In the genomic region with DNA sequence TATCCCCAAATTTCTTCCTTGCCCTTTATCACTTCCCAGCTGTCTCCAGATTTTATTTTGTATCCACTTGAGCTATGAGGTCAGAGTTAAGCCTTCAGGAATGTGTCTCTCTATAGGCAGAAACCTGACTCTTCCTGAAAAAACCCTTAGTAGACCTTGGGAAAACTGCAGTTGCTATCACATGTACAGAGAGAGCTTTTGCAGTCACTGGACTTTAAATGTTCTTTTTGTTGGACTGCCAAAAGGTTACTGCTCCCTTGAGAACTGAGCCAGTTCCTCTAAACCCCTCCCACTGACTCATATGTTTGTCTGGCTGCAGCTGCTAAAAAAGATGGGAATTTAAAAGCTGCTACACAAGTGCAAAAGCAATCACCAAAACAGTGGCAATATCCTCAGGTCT, we compare ENCODE assay signal across 8 cellular contexts.
DNase-seq lines count a peak whose midpoint lies in the region; FAIRE-seq and TF ChIP-seq lines count a peak whose summit lies in the region.

No MANE protein-coding gene starts in this region.

- no peak overlapping the region for H2AFZ ChIP-seq in MM.1S (ENCODE audit: low read length)

- H3K36me3 ChIP-seq in kidney (ENCODE audit: control insufficient read depth in 1 of 2, insufficient read depth in 2 of 2, low read length in 2 of 2), result no peaks in the 10 kb centered on the region
- no peaks in the 10 kb centered on the region for H3K36me3 ChIP-seq in MM.1S (replicated peaks; ENCODE audit: insufficient read depth, low read length)

- H3K27ac ChIP-seq in kidney (ENCODE audit: low read depth in 2 of 2, low read length in 2 of 2) (peak overlapping the region in 1 of 2 donors; percentile 54), temporal lobe (ENCODE audit: low read depth, low read length) (peak overlapping the region; percentile 62), MM.1S (ENCODE audit: low read length) (no peak overlapping the region)

- TF ChIP-seq CTCF in kidney (IDR thresholded peaks at IDR 0.05; ENCODE audit: borderline replicate concordance, extremely low read depth, insufficient read depth) (no peak), MM.1S (IDR thresholded peaks at IDR 0.05; ENCODE audit: low read length) (no peak)

- H3K9me2 ChIP-seq in MM.1S (replicated peaks; ENCODE audit: insufficient read depth, low read length), result no peaks in the 10 kb centered on the region

- peak; percentile 66 for FAIRE-seq in kidney (lab: Jason Lieb, UNC)

- H3K9me3 ChIP-seq in kidney (ENCODE audit: control insufficient read depth in 1 of 2, low read length in 2 of 2) (no peaks in the 10 kb centered on the region), MM.1S (replicated peaks; ENCODE audit: insufficient read depth, low read length) (no peaks in the 10 kb centered on the region)

- no peak overlapping the region for H3K9ac ChIP-seq in kidney (ENCODE audit: low read length in 2 of 2)
- no peak overlapping the region for H3K9ac ChIP-seq in MM.1S (ENCODE audit: low read length)

- no peak overlapping the region for H3K4me2 ChIP-seq in MM.1S (ENCODE audit: low read depth, low read length)

- H3K79me2 ChIP-seq in MM.1S (ENCODE audit: low read length), result no peaks in the 10 kb centered on the region

- H3K4me3 ChIP-seq in kidney (ENCODE audit: low read length in 2 of 2), result peak overlapping the region in 1 of 2 donors; percentile 30
- no peak overlapping the region for H3K4me3 ChIP-seq in MM.1S (ENCODE audit: low read length)

- no peaks in the 10 kb centered on the region for H4K20me1 ChIP-seq in MM.1S (ENCODE audit: insufficient read depth, low read length)

- no peaks in the 10 kb centered on the region for H3F3A ChIP-seq in MM.1S (ENCODE audit: insufficient read depth, low read length)

- H3K27me3 ChIP-seq in MM.1S (replicated peaks; ENCODE audit: insufficient read depth, low read length), result no peaks in the 10 kb centered on the region

- DNase-seq in NCI-H510A treated with DMSO at 0.1 percent for 48 hours (lab: John Stamatoyannopoulos, UW) (peak; percentile 1), NCI-H510A (lab: John Stamatoyannopoulos, UW) (no peak), astrocyte of the hippocampus (ENCODE audit: low read depth, low spot score) (peak; percentile 94), kidney (no peak), MM.1S (no peak)
- no peak for DNase-seq in effector CD8-positive, alpha-beta T cell (lab: John Stamatoyannopoulos, UW)
- no peak for DNase-seq in activated CD8-positive, alpha-beta memory T cell treated with anti-CD3 and anti-CD28 coated beads, Interleukin-2, amount 50 U/mL, for 4 hours

- H3K4me1 ChIP-seq in kidney (ENCODE audit: control insufficient read depth in 1 of 2, insufficient read depth in 1 of 2, low read depth in 1 of 2, low read length in 2 of 2), result peaks cover 0 to 3% of the 10 kb centered on the region in 2 donors
- H3K4me1 ChIP-seq in MM.1S (ENCODE audit: low read length), result no peaks in the 10 kb centered on the region

- intact Hi-C loops in kidney (cut with DNase I), result no loop called here

Comparison
In these comparisons a context has a peak if more than half of its experiments do, and no peak if none do; other contexts are left out.
1. DNase-seq: peak in NCI-H510A treated with DMSO at 0.1 percent for 48 hours (single experiment) and astrocyte of the hippocampus (single experiment); none in NCI-H510A (single experiment), kidney (single experiment), effector CD8-positive, alpha-beta T cell (single experiment), MM.1S (single experiment) and activated CD8-positive, alpha-beta memory T cell treated with anti-CD3 and anti-CD28 coated beads, Interleukin-2, amount 50 U/mL, for 4 hours (single experiment).